Comparison of ENCODE assay signal across 19 cellular contexts in genomic region chr22:39256979-39257378, GRCh38. TPM values are rescaled to one million over a fixed set of nuclear protein-coding genes. Genes with fewer than 3 reads are reported as not detected.
DNase-seq lines count a peak whose midpoint lies in the region; ATAC-seq, FAIRE-seq and TF ChIP-seq lines count a peak whose summit lies in the region.
"Had no signal": no experiment of that assay in that cellular context is flagged by ENCODE, and none has a peak within 500 bp of the region (broad histone marks: within the 10 kb centered on the region; RNA-seq: fewer than 3 reads in every experiment).

No MANE protein-coding gene starts in this region.

- H2BK15ac ChIP-seq in H1 (ENCODE audit: low read length), result 0 out of 2 replicates have a peak overlapping the region, but pooled peaks have one; percentile 16

- POLR2A ChIA-PET in RWPE1 (lab: Yijun Ruan, JAX; ENCODE audit: low non-redundant PET), result no interaction called here
- POLR2A ChIA-PET in H1 (lab: Charles Lee; ENCODE audit: partially characterized antibody), result interaction anchor here (0.6 to 4.6 kb wide), 4 partner anchors 39 to 1649 kb away, joined by 3 to 40 read pairs (median 4); partner anchors contain the start of gene RPL3

- H3K9me3 Mint-ChIP-seq in stimulated activated naive CD8-positive, alpha-beta T cell treated with anti-CD3 and anti-CD28 coated beads, Interleukin-15, amount 100 ng/mL, for 72 hours, result peaks cover 0 to 13% of the 10 kb centered on the region in 2 donors
- H3K9me3 Mint-ChIP-seq: CD8-positive, alpha-beta T cell had no signal

- no peak overlapping the region for H4K91ac ChIP-seq in H1 (replicated peaks; ENCODE audit: insufficient read length, low read length)

- H3K56ac ChIP-seq in H1 (replicated peaks; ENCODE audit: insufficient read length, low read depth, low read length), result no peak overlapping the region

- H3K79me1 ChIP-seq in H1 (ENCODE audit: low read depth, low read length), result no peaks in the 10 kb centered on the region

- no peak for ATAC-seq in stimulated activated naive CD8-positive, alpha-beta T cell treated with anti-CD3 and anti-CD28 coated beads, Interleukin-15, amount 100 ng/mL, for 72 hours
- ATAC-seq: CD8-positive, alpha-beta T cell; HCT116 had no signal

- no peak for TF ChIP-seq CTCF in RWPE1 (conservative IDR thresholded peaks at IDR 0.05; ENCODE audit: low read depth)
- no peak for TF ChIP-seq CTCF in H1 (IDR thresholded peaks at IDR 0.05; ENCODE audit: control extremely low read depth in 1 of 3, insufficient read depth in 1 of 3, low read depth in 1 of 3, low read length in 3 of 3)

- H3K36me3 ChIP-seq in H1 (ENCODE audit: control insufficient read depth in 2 of 4, insufficient read depth in 4 of 4, low read length in 3 of 4) (no peaks in the 10 kb centered on the region), skeletal muscle tissue (ENCODE audit: control insufficient read depth in 3 of 3, insufficient read depth in 3 of 3, low read length in 3 of 3) (no peaks in the 10 kb centered on the region)

- H3K4me3 ChIP-seq in H1 (ENCODE audit: extremely low read depth in 1 of 4, insufficient read depth in 2 of 4, low read depth in 3 of 4, low read length in 4 of 4) (no peak overlapping the region), skeletal muscle tissue (ENCODE audit: low read length in 3 of 3) (no peak overlapping the region)

- no peak overlapping the region for H4K5ac ChIP-seq in H1 (ENCODE audit: insufficient read length, low read depth, low read length)

- no peak overlapping the region for H4K8ac ChIP-seq in H1 (ENCODE audit: extremely low read depth, insufficient read depth, low read length)

- WGBS in H1 (ENCODE audit: extremely low coverage in 1 of 2, insufficient coverage in 1 of 2, insufficient read length in 1 of 2, insufficient replicate concordance in 2 of 2, low coverage in 1 of 2, low lambda C conversion rate in 2 of 2, missing lambda C conversion rate in 1 of 2), 2 experiments, result 86% methylated on average over 1 of the region's 2 CpGs; no CpG with 5 or more reads in 1 of the 2 experiments

- H2BK20ac ChIP-seq in H1 (ENCODE audit: low read length), result no peak overlapping the region

- H3K14ac ChIP-seq in H1 (ENCODE audit: insufficient read length), result no peak overlapping the region

- FAIRE-seq in GM12892 (lab: Jason Lieb, UNC), result peak; percentile 54
- FAIRE-seq in H1 (lab: Jason Lieb, UNC), result no peak
- FAIRE-seq: A204.1, D721Med, G401.6, GM12891 had no signal

- H3K9me3 ChIP-seq in H1 (ENCODE audit: insufficient read depth in 2 of 2, low read depth in 1 of 2, low read length in 1 of 2) (peaks cover 0 to 4% of the 10 kb centered on the region in 2 experiments; a peak in 1 of 4 replicates), skeletal muscle tissue (ENCODE audit: control insufficient read depth in 3 of 3, low read length in 3 of 3) (peaks cover 0 to 5% (median 3%) of the 10 kb centered on the region in 3 donors)

- H3K23ac ChIP-seq in H1 (ENCODE audit: insufficient read length), result no peak overlapping the region

- H2BK120ac ChIP-seq in H1 (replicated peaks; ENCODE audit: low read depth, low read length), result no peak overlapping the region

- CTCF ChIA-PET in RWPE1 (lab: Yijun Ruan, JAX), result interaction anchor here (1.1 kb wide), 1 partner anchor 34 kb away, joined by 5 read pairs; no protein-coding TSS in a partner anchor
- CTCF ChIA-PET in H1 (lab: Charles Lee; ENCODE audit: partially characterized antibody), result interaction anchor here (0.8 to 1.7 kb wide), 5 partner anchors 14 to 53 kb away, joined by 3 to 6 read pairs (median 3); no protein-coding TSS in a partner anchor

- H3K9ac ChIP-seq in H1 (replicated peaks in 1 of 4; ENCODE audit: extremely low read depth in 1 of 4, low read depth in 3 of 4, low read length in 3 of 4), result no peak overlapping the region
- peak overlapping the region in 1 of 3 donors; percentile 45 for H3K9ac ChIP-seq in skeletal muscle tissue (ENCODE audit: low read depth in 1 of 3, low read length in 3 of 3)

- H2AK5ac ChIP-seq in H1 (ENCODE audit: low read depth, low read length), result no peak overlapping the region

- H3K4me3 Mint-ChIP-seq in stimulated activated naive CD8-positive, alpha-beta T cell treated with anti-CD3 and anti-CD28 coated beads, Interleukin-15, amount 100 ng/mL, for 72 hours, result no peak overlapping the region
- H3K4me3 Mint-ChIP-seq: CD14-positive monocyte; CD8-positive, alpha-beta T cell had no signal

- H3K27me3 ChIP-seq in H1 (replicated peaks in 1 of 4; ENCODE audit: control insufficient read depth in 3 of 4, extremely low read depth in 1 of 4, insufficient read depth in 3 of 4, low read length in 3 of 4) (peaks cover 0 to 6% (median 4%) of the 10 kb centered on the region in 4 experiments; a peak in 2 of 7 replicates), skeletal muscle tissue (ENCODE audit: control insufficient read depth in 3 of 3, insufficient read depth in 3 of 3, low read length in 3 of 3) (peaks cover 0 to under 1% (median 0%) of the 10 kb centered on the region in 3 donors)

- no peak overlapping the region for H2AFZ ChIP-seq in H1 (ENCODE audit: low read length)

- TF ChIP-seq RAD21 in H1 (IDR thresholded peaks at IDR 0.05 in 1 of 2, conservative IDR thresholded peaks at IDR 0.05 in 1 of 2; ENCODE audit: low read depth in 2 of 2, low read length in 2 of 2), result no peak

- DNase-seq in GM12892 (ENCODE audit: insufficient read length) (no peak), RWPE1 (ENCODE audit: low spot score) (no peak), H1 (ENCODE audit: low read depth in 1 of 2, low spot score in 2 of 2) (no peak), NCI-H1417 treated with DMSO at 0.1 percent for 48 hours (lab: John Stamatoyannopoulos, UW) (no peak), NCI-H2196 (lab: John Stamatoyannopoulos, UW; ENCODE audit: unreplicated experiment) (no peak)
- DNase-seq in stimulated activated naive CD8-positive, alpha-beta T cell treated with anti-CD3 and anti-CD28 coated beads, Interleukin-15, amount 100 ng/mL, for 72 hours, result no peak
- DNase-seq: CD8-positive, alpha-beta T cell; COR-L47; DMS153; DMS79 treated with DMSO at 0.1 percent for 48 hours; EL; GOT3 had no signal

- no peak overlapping the region for H2BK12ac ChIP-seq in H1 (ENCODE audit: low read depth, low read length)

- H3K18ac ChIP-seq in H1 (ENCODE audit: extremely low read depth, low read length), result no peak overlapping the region

- no peak overlapping the region for H2BK5ac ChIP-seq in H1 (ENCODE audit: low read depth, low read length)

- no peaks in the 10 kb centered on the region for H4K20me1 ChIP-seq in H1 (replicated peaks in 1 of 2; ENCODE audit: control insufficient read depth in 1 of 2, insufficient read depth in 2 of 2, low read length in 2 of 2)

- peaks cover 36% of the 10 kb centered on the region for H3K4me1 Mint-ChIP-seq in stimulated activated naive CD8-positive, alpha-beta T cell treated with anti-CD3 and anti-CD28 coated beads, Interleukin-15, amount 100 ng/mL, for 72 hours

- H3K27ac ChIP-seq in RWPE1 (peak overlapping the region; percentile 29), H1 (ENCODE audit: low read depth, low read length) (no peak overlapping the region), skeletal muscle tissue (ENCODE audit: low read depth, low read length) (peak overlapping the region; percentile 100)

- no peak overlapping the region for H3K4ac ChIP-seq in H1 (replicated peaks; ENCODE audit: insufficient read length, low read depth, low read length)

- TF ChIP-seq POLR2A in GM12892 (IDR thresholded peaks at IDR 0.05; ENCODE audit: low read depth, low read length) (no peak), H1 (IDR thresholded peaks at IDR 0.05; ENCODE audit: control extremely low read depth in 1 of 2, low read depth in 2 of 2, low read length in 2 of 2) (no peak)

- H3K27me3 Mint-ChIP-seq in stimulated activated naive CD8-positive, alpha-beta T cell treated with anti-CD3 and anti-CD28 coated beads, Interleukin-15, amount 100 ng/mL, for 72 hours, result peaks cover 46% of the 10 kb centered on the region

- peaks cover 0 to 23% (median 15%) of the 10 kb centered on the region in 4 experiments; a peak in 6 of 7 replicates for H3K4me1 ChIP-seq in H1 (replicated peaks in 1 of 4; ENCODE audit: control insufficient read depth in 3 of 4, insufficient read depth in 4 of 4, low read length in 3 of 4)
- H3K4me1 ChIP-seq in skeletal muscle tissue (ENCODE audit: control insufficient read depth in 3 of 3, insufficient read depth in 3 of 3, low read length in 3 of 3), result peaks cover 39 to 52% (median 46%) of the 10 kb centered on the region in 3 donors

- no peak overlapping the region for H3K4me2 ChIP-seq in H1 (ENCODE audit: insufficient read depth in 1 of 2, low read depth in 2 of 2, low read length in 2 of 2)

- no peak for TF ChIP-seq EP300 in H1 (IDR thresholded peaks at IDR 0.05; ENCODE audit: borderline replicate concordance in 1 of 2, low read depth in 2 of 2, low read length in 2 of 2)

- no peaks in the 10 kb centered on the region for H3K79me2 ChIP-seq in H1 (ENCODE audit: control insufficient read depth in 1 of 2, insufficient read depth in 2 of 2, low read length in 2 of 2)

- no peaks in the 10 kb centered on the region; the same call in 1 of the 2 replicates for H3K23me2 ChIP-seq in H1 (ENCODE audit: low read depth, low read length)

- peak overlapping the region in 1 of 2 donors; percentile 27 for H3K27ac Mint-ChIP-seq in stimulated activated naive CD8-positive, alpha-beta T cell treated with anti-CD3 and anti-CD28 coated beads, Interleukin-15, amount 100 ng/mL, for 72 hours
- H3K27ac Mint-ChIP-seq: CD8-positive, alpha-beta T cell had no signal

TF ChIP-seq in H1, 55 proteins besides CTCF, POLR2A, EP300 and RAD21 (continues in another document):
- TF ChIP-seq BCL11A (IDR thresholded peaks at IDR 0.05; ENCODE audit: low read depth in 2 of 2, low read length in 2 of 2) (no peak), RNF2 (IDR thresholded peaks at IDR 0.05; ENCODE audit: borderline replicate concordance, low read depth, low read length, missing control alignments, poor library complexity, severe bottlenecking) (no peak), BACH1 (IDR thresholded peaks at IDR 0.05; ENCODE audit: low read length) (no peak), CHD2 (IDR thresholded peaks at IDR 0.05; ENCODE audit: low read length) (no peak), KDM1A (IDR thresholded peaks at IDR 0.05; ENCODE audit: borderline replicate concordance, low read length) (no peak), YY1 (IDR thresholded peaks at IDR 0.05; ENCODE audit: low read depth, low read length) (no peak), EZH2 (IDR thresholded peaks at IDR 0.05; ENCODE audit: low read depth, low read length, severe bottlenecking) (no peak)

RNA-seq across cellular contexts. Expression of gene PDGFB, which starts 12.2 kb away (rescaled TPM):
- 0.64 TPM for polyA plus RNA-seq in GM12892 (2012; ENCODE audit: missing spikeins)
- total RNA-seq in H1 (2021; fragmentation: NEBNext Ultra II Directional; extraction: Animal tissue kit (Norgen Biotek cat#: 25700)), result 8.5 and 9.6 TPM in 2 replicates
- polyA plus RNA-seq in H1 (2011; rRNA removed), result 3.9 and 5.5 TPM in 2 replicates
- 6.1 TPM for polyA plus RNA-seq in H1 (2011; cell fraction: cytosol; rRNA removed)
- 10.9 TPM for polyA plus RNA-seq in H1 (2011; cell fraction: nucleus; rRNA removed)
- 2.6 to 3.9 TPM (median 3.8 TPM) in 4 replicates for polyA plus RNA-seq in H1 (2012, experiment 1 of 2)
- polyA plus RNA-seq in H1 (2012, experiment 2 of 2), result 4.1 TPM
- 4.9 TPM for polyA plus RNA-seq in H1 (2013, experiment 1 of 2)
- 6.0 TPM for polyA plus RNA-seq in H1 (2013, experiment 2 of 2)
- 3.0 and 5.3 TPM in 2 replicates for polyA minus RNA-seq in H1 (2011; rRNA and poly(A)+ RNA removed)
- polyA minus RNA-seq in H1 (2011; cell fraction: cytosol; rRNA and poly(A)+ RNA removed), result 5.7 TPM
- 3.5 TPM for polyA minus RNA-seq in H1 (2011; cell fraction: nucleus; rRNA and poly(A)+ RNA removed)
- total RNA-seq in skeletal muscle tissue, result 8.9 TPM
- polyA plus RNA-seq: CD14-positive monocyte had no signal
